In genomic region chr4:79855081-79855480, GRCh38 we compare ENCODE assay signal across 1 cellular context.
TF ChIP-seq lines count a peak whose summit lies in the region.

No MANE protein-coding gene starts in this region.

TF ChIP-seq in GM23338, 12 proteins besides CTCF, POLR2A, EP300 and RAD21:
- no peak for TF ChIP-seq EZH2 (IDR thresholded peaks at IDR 0.05; ENCODE audit: low read depth, unreplicated experiment)
- no peak for TF ChIP-seq JUNB (IDR thresholded peaks at IDR 0.05; ENCODE audit: unreplicated experiment)
- no peak for TF ChIP-seq CREB1 (CRISPR knock-in tag; IDR thresholded peaks at IDR 0.05; ENCODE audit: low read depth)
- TF ChIP-seq ZNF114 (CRISPR knock-in tag; IDR thresholded peaks at IDR 0.05) = no peak
- TF ChIP-seq ZNF462 (CRISPR knock-in tag; IDR thresholded peaks at IDR 0.05) = no peak
- TF ChIP-seq POLR2AphosphoS5 (IDR thresholded peaks at IDR 0.05; ENCODE audit: low read depth) = no peak
- TF ChIP-seq EZH2phosphoT487 (IDR thresholded peaks at IDR 0.05; ENCODE audit: unreplicated experiment) = no peak
- TF ChIP-seq, protein P1, sequence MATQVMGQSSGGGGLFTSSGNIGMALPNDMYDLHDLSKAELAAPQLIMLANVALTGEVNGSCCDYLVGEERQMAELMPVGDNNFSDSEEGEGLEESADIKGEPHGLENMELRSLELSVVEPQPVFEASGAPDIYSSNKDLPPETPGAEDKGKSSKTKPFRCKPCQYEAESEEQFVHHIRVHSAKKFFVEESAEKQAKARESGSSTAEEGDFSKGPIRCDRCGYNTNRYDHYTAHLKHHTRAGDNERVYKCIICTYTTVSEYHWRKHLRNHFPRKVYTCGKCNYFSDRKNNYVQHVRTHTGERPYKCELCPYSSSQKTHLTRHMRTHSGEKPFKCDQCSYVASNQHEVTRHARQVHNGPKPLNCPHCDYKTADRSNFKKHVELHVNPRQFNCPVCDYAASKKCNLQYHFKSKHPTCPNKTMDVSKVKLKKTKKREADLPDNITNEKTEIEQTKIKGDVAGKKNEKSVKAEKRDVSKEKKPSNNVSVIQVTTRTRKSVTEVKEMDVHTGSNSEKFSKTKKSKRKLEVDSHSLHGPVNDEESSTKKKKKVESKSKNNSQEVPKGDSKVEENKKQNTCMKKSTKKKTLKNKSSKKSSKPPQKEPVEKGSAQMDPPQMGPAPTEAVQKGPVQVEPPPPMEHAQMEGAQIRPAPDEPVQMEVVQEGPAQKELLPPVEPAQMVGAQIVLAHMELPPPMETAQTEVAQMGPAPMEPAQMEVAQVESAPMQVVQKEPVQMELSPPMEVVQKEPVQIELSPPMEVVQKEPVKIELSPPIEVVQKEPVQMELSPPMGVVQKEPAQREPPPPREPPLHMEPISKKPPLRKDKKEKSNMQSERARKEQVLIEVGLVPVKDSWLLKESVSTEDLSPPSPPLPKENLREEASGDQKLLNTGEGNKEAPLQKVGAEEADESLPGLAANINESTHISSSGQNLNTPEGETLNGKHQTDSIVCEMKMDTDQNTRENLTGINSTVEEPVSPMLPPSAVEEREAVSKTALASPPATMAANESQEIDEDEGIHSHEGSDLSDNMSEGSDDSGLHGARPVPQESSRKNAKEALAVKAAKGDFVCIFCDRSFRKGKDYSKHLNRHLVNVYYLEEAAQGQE (IDR thresholded peaks at IDR 0.05; ENCODE audit: unreplicated experiment) = no peak
- no peak for TF ChIP-seq STAT1 (IDR thresholded peaks at IDR 0.05; ENCODE audit: unreplicated experiment)
- TF ChIP-seq ZNF331 (CRISPR knock-in tag; IDR thresholded peaks at IDR 0.05; ENCODE audit: low read depth) = no peak
- no peak for TF ChIP-seq ETS1 (IDR thresholded peaks at IDR 0.05)
- no peak for TF ChIP-seq NANOG (IDR thresholded peaks at IDR 0.05; ENCODE audit: borderline replicate concordance)
